In the genomic region with DNA sequence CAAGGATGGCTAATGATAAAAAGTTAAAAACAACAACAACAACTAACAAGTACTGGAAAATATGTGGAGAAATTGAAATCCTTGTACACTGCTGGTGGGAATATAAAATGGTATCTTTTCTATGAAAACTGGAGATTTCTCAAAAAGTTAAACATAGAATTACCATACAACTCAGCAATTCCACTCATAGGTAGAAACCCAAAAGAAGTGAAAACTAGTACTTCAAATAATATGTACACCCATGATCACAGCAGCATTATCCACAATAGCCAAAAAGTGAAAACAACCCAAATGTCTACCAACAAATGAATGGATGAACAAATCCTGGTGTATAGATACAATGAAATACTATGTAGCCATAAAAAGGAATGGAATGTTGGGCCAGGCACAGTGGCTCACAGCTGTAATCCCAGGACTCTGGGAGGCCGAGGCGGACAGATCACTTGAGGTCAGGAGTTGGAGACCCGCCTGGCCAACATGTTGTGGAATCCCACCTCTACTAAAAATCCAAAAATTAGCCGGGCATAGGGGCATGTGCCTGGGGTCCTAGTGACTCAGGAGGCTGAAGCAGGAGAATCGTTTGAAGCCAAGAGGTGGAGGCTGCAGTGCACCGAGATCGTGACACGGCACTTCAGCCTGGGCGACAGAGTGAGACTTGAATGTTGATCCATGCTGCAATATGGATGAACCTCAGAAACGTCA, we compare ENCODE assay signal across 21 cellular contexts.
DNase-seq lines count a peak whose midpoint lies in the region; ATAC-seq, FAIRE-seq and TF ChIP-seq lines count a peak whose summit lies in the region.
"Had no signal": no experiment of that assay in that cellular context is flagged by ENCODE, and none has a peak within 500 bp of the region (broad histone marks: within the 10 kb centered on the region; RNA-seq: fewer than 3 reads in every experiment).

No MANE protein-coding gene starts in this region.

- peak overlapping the region; percentile 27 for H3K27ac Mint-ChIP-seq in CD8-positive, alpha-beta T cell
- peak overlapping the region; percentile 29 for H3K27ac Mint-ChIP-seq in T-helper 17 cell
- H3K27ac Mint-ChIP-seq: GM23338, H9, HFFc6 had no signal

- no peaks in the 10 kb centered on the region for H3K9me3 Mint-ChIP-seq in CD8-positive, alpha-beta T cell
- H3K9me3 Mint-ChIP-seq: CD8-positive, alpha-beta memory T cell; GM23338; H9; HFFc6 had no signal

- no peaks in the 10 kb centered on the region for H3K9me3 ChIP-seq in CD8-positive, alpha-beta T cell (ENCODE audit: low read length)
- H3K9me3 ChIP-seq in T-helper 17 cell (ENCODE audit: control insufficient read depth, low read length, poor library complexity, severe bottlenecking) (no peaks in the 10 kb centered on the region), endothelial cell of umbilical vein (replicated peaks; ENCODE audit: control insufficient read depth, insufficient read depth, low read length) (no peaks in the 10 kb centered on the region), GM23248 (ENCODE audit: low read depth) (no peaks in the 10 kb centered on the region), colonic mucosa (no peaks in the 10 kb centered on the region)

- intact Hi-C loops in CD8-positive, alpha-beta T cell (cut with DNase I, micrococcal nuclease), result no loop called here
- intact Hi-C loops in endothelial cell of umbilical vein (cut with micrococcal nuclease) (no loop called here), colonic mucosa (cut with DNase I) (no loop called here)

- CTCF ChIA-PET in CD8-positive, alpha-beta T cell (lab: Charles Lee), result no interaction called here
- CTCF ChIA-PET in endothelial cell of umbilical vein (lab: Charles Lee), result no interaction called here

- no peak overlapping the region for H3K27ac ChIP-seq in CD8-positive, alpha-beta T cell (ENCODE audit: low read depth, low read length)
- H3K27ac ChIP-seq in endothelial cell of umbilical vein (ENCODE audit: insufficient read depth, low read depth, low read length) (no peak overlapping the region), GM23248 (no peak overlapping the region), colonic mucosa (no peak overlapping the region)
- H3K27ac ChIP-seq: BLaER1, C4-2B had no signal

- no peaks in the 10 kb centered on the region for H3K36me3 ChIP-seq in CD8-positive, alpha-beta T cell (ENCODE audit: insufficient read depth, low read length)
- H3K36me3 ChIP-seq in endothelial cell of umbilical vein (ENCODE audit: control insufficient read depth in 2 of 2, extremely low read depth in 1 of 2, insufficient read depth in 2 of 2, low read length in 2 of 2) (no peaks in the 10 kb centered on the region), GM23248 (ENCODE audit: low read depth) (no peaks in the 10 kb centered on the region), colonic mucosa (no peaks in the 10 kb centered on the region)

- 94 to 99% methylated on average over 10 of the region's 10 CpGs for WGBS in GM23248 (ENCODE audit: low coverage in 1 of 2, low lambda C conversion rate in 2 of 2, missing lambda C conversion rate in 2 of 2), 2 experiments

- no peak overlapping the region for H2AFZ ChIP-seq in endothelial cell of umbilical vein (ENCODE audit: low read depth, low read length)
- H2AFZ ChIP-seq in GM23248, result no peak overlapping the region
- H2AFZ ChIP-seq: GM23338 had no signal

- H3K27me3 Mint-ChIP-seq in CD8-positive, alpha-beta T cell (ENCODE audit: low read depth), result no peaks in the 10 kb centered on the region
- H3K27me3 Mint-ChIP-seq in T-helper 17 cell, result no peaks in the 10 kb centered on the region
- H3K27me3 Mint-ChIP-seq: CD4-positive, CD25-positive, alpha-beta regulatory T cell; CD8-positive, alpha-beta memory T cell had no signal

- peaks cover 8% of the 10 kb centered on the region for H3K36me3 Mint-ChIP-seq in CD8-positive, alpha-beta T cell
- peaks cover 5% of the 10 kb centered on the region for H3K36me3 Mint-ChIP-seq in T-helper 17 cell (ENCODE audit: low read depth)

- no peak overlapping the region for H3K4me3 Mint-ChIP-seq in CD8-positive, alpha-beta T cell
- H3K4me3 Mint-ChIP-seq in T-helper 17 cell, result no peak overlapping the region
- H3K4me3 Mint-ChIP-seq: CD8-positive, alpha-beta memory T cell; GM23338; H9; HFFc6 had no signal

- peaks cover 3% of the 10 kb centered on the region for H3K4me1 ChIP-seq in CD8-positive, alpha-beta T cell (ENCODE audit: insufficient read depth, low read length)
- no peaks in the 10 kb centered on the region for H3K4me1 ChIP-seq in endothelial cell of umbilical vein (ENCODE audit: control insufficient read depth, extremely low read depth, insufficient read depth, low read length)
- H3K4me1 ChIP-seq in GM23248 (ENCODE audit: insufficient read depth), result no peaks in the 10 kb centered on the region
- no peaks in the 10 kb centered on the region for H3K4me1 ChIP-seq in colonic mucosa

- H3F3A ChIP-seq in GM23248 (ENCODE audit: insufficient read depth), result no peaks in the 10 kb centered on the region

- TF ChIP-seq POLR2A in endothelial cell of umbilical vein (IDR thresholded peaks at IDR 0.05; ENCODE audit: low read depth, low read length), result no peak

- FAIRE-seq in endothelial cell of umbilical vein (lab: Jason Lieb, UNC), result peak; percentile 4
- FAIRE-seq: D721Med, GM12891, GM18507 had no signal

- in situ Hi-C loops in GM23248 (cut with MboI), result no loop called here

- POLR2A ChIA-PET in CD8-positive, alpha-beta T cell (lab: Charles Lee), result no interaction called here
- POLR2A ChIA-PET in endothelial cell of umbilical vein (lab: Charles Lee), result no interaction called here

- peaks cover 64% of the 10 kb centered on the region for H3K4me1 Mint-ChIP-seq in CD8-positive, alpha-beta T cell (ENCODE audit: low read depth)
- peaks cover 31% of the 10 kb centered on the region for H3K4me1 Mint-ChIP-seq in T-helper 17 cell

- no peaks in the 10 kb centered on the region for H3K27me3 ChIP-seq in CD8-positive, alpha-beta T cell (ENCODE audit: insufficient read depth, low read length)
- H3K27me3 ChIP-seq in endothelial cell of umbilical vein (ENCODE audit: control insufficient read depth in 2 of 2, insufficient read depth in 2 of 2, low read length in 2 of 2), result no peaks in the 10 kb centered on the region
- no peaks in the 10 kb centered on the region for H3K27me3 ChIP-seq in GM23248 (replicated peaks; ENCODE audit: insufficient read depth)
- H3K27me3 ChIP-seq in colonic mucosa, result no peaks in the 10 kb centered on the region
- H3K27me3 ChIP-seq: BLaER1 had no signal

- H3K9ac ChIP-seq in endothelial cell of umbilical vein (replicated peaks; ENCODE audit: extremely low read depth, insufficient read depth, low read length) (no peak overlapping the region), GM23248 (no peak overlapping the region), colonic mucosa (ENCODE audit: low read depth in 2 of 2, low read length in 2 of 2) (no peak overlapping the region)
- H3K9ac ChIP-seq: BLaER1 had no signal

- dilution Hi-C loops in endothelial cell of umbilical vein (cut with MboI; ENCODE audit: extremely low pct_ligation_motif_present, low sequenced_read_pairs), result no loop called here

- no peaks in the 10 kb centered on the region for H3K9me2 ChIP-seq in GM23248 (ENCODE audit: insufficient read depth)

- H4K20me1 ChIP-seq in endothelial cell of umbilical vein (replicated peaks; ENCODE audit: control insufficient read depth, extremely low read depth, insufficient read depth, low read length), result peaks cover 12% of the 10 kb centered on the region
- H4K20me1 ChIP-seq in GM23248 (ENCODE audit: insufficient read depth), result peaks cover 40% of the 10 kb centered on the region; the same call in 1 of the 2 replicates

- no TSS peak for BruUV-seq in endothelial cell of umbilical vein (replicated peaks; lab: Mats Ljungman, UMichigan)

- H3K79me2 ChIP-seq in endothelial cell of umbilical vein (ENCODE audit: control insufficient read depth, insufficient read depth, low read length) (peaks cover 78% of the 10 kb centered on the region), GM23248 (ENCODE audit: insufficient read depth) (peaks cover 100% of the 10 kb centered on the region)

- ATAC-seq in CD8-positive, alpha-beta T cell, result no peak
- ATAC-seq in T-helper 17 cell (no peak), GM18511 (IDR thresholded peaks at IDR 0.05; ENCODE audit: unreplicated experiment) (no peak)
- ATAC-seq: GM23338, HCT116 had no signal

- H3K4me2 ChIP-seq in endothelial cell of umbilical vein (ENCODE audit: insufficient read depth, low read length) (no peak overlapping the region), GM23248 (ENCODE audit: unreplicated experiment) (no peak overlapping the region)
- H3K4me2 ChIP-seq: BLaER1, GM23338 had no signal

- no peaks in the 10 kb centered on the region for H3K9me1 ChIP-seq in endothelial cell of umbilical vein (replicated peaks; ENCODE audit: control insufficient read depth, extremely low read depth, insufficient read depth, low read length)

- H3K4me3 ChIP-seq in CD8-positive, alpha-beta T cell (ENCODE audit: low read depth, low read length), result no peak overlapping the region
- no peak overlapping the region for H3K4me3 ChIP-seq in endothelial cell of umbilical vein (replicated peaks in 1 of 3; ENCODE audit: insufficient read depth in 1 of 3, low read depth in 1 of 3, low read length in 3 of 3)
- H3K4me3 ChIP-seq in GM23248, result no peak overlapping the region
- no peak overlapping the region for H3K4me3 ChIP-seq in colonic mucosa
- H3K4me3 ChIP-seq: BLaER1, GM23338 had no signal

- no peak for TF ChIP-seq CTCF in CD8-positive, alpha-beta T cell (IDR thresholded peaks at IDR 0.05)
- TF ChIP-seq CTCF in endothelial cell of umbilical vein (IDR thresholded peaks at IDR 0.05; ENCODE audit: extremely low read depth in 1 of 2, insufficient read depth in 1 of 2, low read depth in 1 of 2, low read length in 2 of 2) (no peak), colonic mucosa (IDR thresholded peaks at IDR 0.05) (no peak)

- no peak for DNase-seq in CD8-positive, alpha-beta T cell
- no peak for DNase-seq in T-helper 17 cell
- DNase-seq in endothelial cell of umbilical vein (ENCODE audit: low read depth, low spot score), result no peak
- no peak for DNase-seq in GM23248
- no peak for DNase-seq in colonic mucosa
- DNase-seq: CD4-positive, CD25-positive, alpha-beta regulatory T cell; CD8-positive, alpha-beta memory T cell; DMS 273 treated with DMSO at 0.1 percent for 48 hours; DMS79; EL; GF-D8; H9; HFFc6 had no signal

TF ChIP-seq in endothelial cell of umbilical vein, 7 proteins besides CTCF, POLR2A, EP300 and RAD21 (continues in another document):
- TF ChIP-seq JUN (IDR thresholded peaks at IDR 0.05; ENCODE audit: borderline replicate concordance, insufficient read depth, insufficient read length, low read depth) (no peak), EZH2 (IDR thresholded peaks at IDR 0.05; ENCODE audit: borderline replicate concordance, low read depth, low read length, severe bottlenecking) (no peak), POLR2AphosphoS5 (IDR thresholded peaks at IDR 0.05; ENCODE audit: insufficient read depth, low read depth, low read length) (no peak), FOS (IDR thresholded peaks at IDR 0.05; ENCODE audit: borderline replicate concordance, insufficient read depth, low read length) (no peak), GATA2 (IDR thresholded peaks at IDR 0.05; ENCODE audit: insufficient read depth, insufficient read length, low read depth, low read length) (no peak), MYC (IDR thresholded peaks at IDR 0.05; ENCODE audit: low read depth, low read length) (no peak)
